ENCODE assay signal across 7 cellular contexts in genomic region chr11:47249378-47249715, GRCh38. TPM values are rescaled to one million over a fixed set of nuclear protein-coding genes. Genes with fewer than 3 reads are reported as not detected.
DNase-seq lines count a peak whose midpoint lies in the region; ATAC-seq and TF ChIP-seq lines count a peak whose summit lies in the region.

No MANE protein-coding gene starts in this region.

- ATAC-seq in activated T-helper 17 cell treated with anti-CD3 and anti-CD28 coated beads, Interleukin-2, amount 50 U/mL, for 72 hours (replicated peaks), result no peak
- no peak for ATAC-seq in stimulated activated memory B cell treated with anti-CD40 and anti-IgM and Interleukin-4, amounts not matched to agents 10 μg/mL and 1 μg/mL and 100 μg/mL, for 72 hours

- H3K9ac ChIP-seq in iPS-18a (ENCODE audit: low read length), result peak overlapping the region; percentile 81

- no peak for DNase-seq in HFFc6
- no peak for DNase-seq in DMS 273 (lab: John Stamatoyannopoulos, UW; ENCODE audit: unreplicated experiment)
- no peak for DNase-seq in NCI-H2196 (lab: John Stamatoyannopoulos, UW; ENCODE audit: unreplicated experiment)
- DNase-seq in NCI-H524 (lab: John Stamatoyannopoulos, UW), result no peak

- TF ChIP-seq CTCF in HFFc6 (IDR thresholded peaks at IDR 0.05), result no peak

- no peaks in the 10 kb centered on the region for H3K27me3 Mint-ChIP-seq in HFFc6 (ENCODE audit: insufficient read depth)
- no peaks in the 10 kb centered on the region for H3K27me3 Mint-ChIP-seq in activated T-helper 17 cell treated with anti-CD3 and anti-CD28 coated beads, Interleukin-2, amount 50 U/mL, for 72 hours
- no peaks in the 10 kb centered on the region for H3K27me3 Mint-ChIP-seq in stimulated activated memory B cell treated with anti-CD40 and anti-IgM and Interleukin-4, amounts not matched to agents 10 μg/mL and 1 μg/mL and 100 μg/mL, for 72 hours

- H3K27me3 ChIP-seq in iPS-18a (ENCODE audit: control insufficient read depth, insufficient read depth, low read length), result no peaks in the 10 kb centered on the region

- H3K9me3 ChIP-seq in iPS-18a (ENCODE audit: control insufficient read depth, low read depth, low read length), result no peaks in the 10 kb centered on the region

- peak overlapping the region; percentile 94 for H3K27ac Mint-ChIP-seq in HFFc6
- peak overlapping the region; percentile 98 for H3K27ac Mint-ChIP-seq in activated T-helper 17 cell treated with anti-CD3 and anti-CD28 coated beads, Interleukin-2, amount 50 U/mL, for 72 hours
- H3K27ac Mint-ChIP-seq in stimulated activated memory B cell treated with anti-CD40 and anti-IgM and Interleukin-4, amounts not matched to agents 10 μg/mL and 1 μg/mL and 100 μg/mL, for 72 hours, result peak overlapping the region; percentile 95

- no peaks in the 10 kb centered on the region for H3K36me3 Mint-ChIP-seq in HFFc6 (ENCODE audit: low read depth)
- peaks cover 29% of the 10 kb centered on the region for H3K36me3 Mint-ChIP-seq in activated T-helper 17 cell treated with anti-CD3 and anti-CD28 coated beads, Interleukin-2, amount 50 U/mL, for 72 hours (ENCODE audit: low read depth)
- H3K36me3 Mint-ChIP-seq in stimulated activated memory B cell treated with anti-CD40 and anti-IgM and Interleukin-4, amounts not matched to agents 10 μg/mL and 1 μg/mL and 100 μg/mL, for 72 hours, result peaks cover 7% of the 10 kb centered on the region

- no peaks in the 10 kb centered on the region for H3K9me3 Mint-ChIP-seq in HFFc6
- H3K9me3 Mint-ChIP-seq in activated T-helper 17 cell treated with anti-CD3 and anti-CD28 coated beads, Interleukin-2, amount 50 U/mL, for 72 hours, result no peaks in the 10 kb centered on the region
- no peaks in the 10 kb centered on the region for H3K9me3 Mint-ChIP-seq in stimulated activated memory B cell treated with anti-CD40 and anti-IgM and Interleukin-4, amounts not matched to agents 10 μg/mL and 1 μg/mL and 100 μg/mL, for 72 hours

- H3K27ac ChIP-seq in iPS-18a (ENCODE audit: low read length), result peak overlapping the region; percentile 98

- peaks cover 4% of the 10 kb centered on the region for H3K4me1 ChIP-seq in iPS-18a (ENCODE audit: control insufficient read depth, low read depth, low read length)

- peak overlapping the region; percentile 91 for H3K4me3 ChIP-seq in iPS-18a (ENCODE audit: low read length)

- H3K4me1 Mint-ChIP-seq in HFFc6 (ENCODE audit: low read depth), result peaks cover 19% of the 10 kb centered on the region
- H3K4me1 Mint-ChIP-seq in activated T-helper 17 cell treated with anti-CD3 and anti-CD28 coated beads, Interleukin-2, amount 50 U/mL, for 72 hours, result no peaks in the 10 kb centered on the region
- peaks cover 8% of the 10 kb centered on the region for H3K4me1 Mint-ChIP-seq in stimulated activated memory B cell treated with anti-CD40 and anti-IgM and Interleukin-4, amounts not matched to agents 10 μg/mL and 1 μg/mL and 100 μg/mL, for 72 hours

- peak overlapping the region; percentile 96 for H3K4me3 Mint-ChIP-seq in HFFc6
- peak overlapping the region; percentile 98 for H3K4me3 Mint-ChIP-seq in activated T-helper 17 cell treated with anti-CD3 and anti-CD28 coated beads, Interleukin-2, amount 50 U/mL, for 72 hours
- peak overlapping the region; percentile 95 for H3K4me3 Mint-ChIP-seq in stimulated activated memory B cell treated with anti-CD40 and anti-IgM and Interleukin-4, amounts not matched to agents 10 μg/mL and 1 μg/mL and 100 μg/mL, for 72 hours

- H3K36me3 ChIP-seq in iPS-18a (ENCODE audit: control insufficient read depth, low read depth, low read length), result peaks cover 13% of the 10 kb centered on the region

RNA-seq across cellular contexts. Expression of gene ACP2, which starts 0.7 kb away (rescaled TPM):
- 10 to 100 TPM; 33.4 to 37.4 (median 36.1) TPM for total RNA-seq in HFFc6 (2021; fragmentation: NEBNext Ultra II Directional; extraction: Animal tissue kit (Norgen Biotek cat#: 25700))
- total RNA-seq in activated T-helper 17 cell treated with anti-CD3 and anti-CD28 coated beads, Interleukin-2, amount 50 U/mL, for 72 hours, result 10 to 100 TPM; 11.1 to 14.8 TPM

RNA-seq across cellular contexts. Expression of gene NR1H3, which starts 8.4 kb away (rescaled TPM):
- total RNA-seq in HFFc6 (2021; fragmentation: NEBNext Ultra II Directional; extraction: Animal tissue kit (Norgen Biotek cat#: 25700)), result 10 to 100 TPM in 2 of 6 experiments, 1 to 10 TPM in 4; 5.4 to 11.2 (median 9.2) TPM
- total RNA-seq in activated T-helper 17 cell treated with anti-CD3 and anti-CD28 coated beads, Interleukin-2, amount 50 U/mL, for 72 hours, result 10 to 100 TPM in 1 of 2 donors, 1 to 10 TPM in 1; 7.5 to 12.4 TPM

RNA-seq across cellular contexts. Expression of gene MADD, which starts 20.6 kb away (rescaled TPM):
- 10 to 100 TPM; 22.4 to 30.5 (median 25.2) TPM for total RNA-seq in HFFc6 (2021; fragmentation: NEBNext Ultra II Directional; extraction: Animal tissue kit (Norgen Biotek cat#: 25700))
- total RNA-seq in activated T-helper 17 cell treated with anti-CD3 and anti-CD28 coated beads, Interleukin-2, amount 50 U/mL, for 72 hours, result 100 to 1,000 TPM in 1 of 2 donors, 10 to 100 TPM in 1; 60.1 to 112 TPM

RNA-seq across cellular contexts. Expression of gene DDB2, which starts 34.6 kb away (rescaled TPM):
- 10 to 100 TPM; 23.6 to 38.7 (median 33.7) TPM for total RNA-seq in HFFc6 (2021; fragmentation: NEBNext Ultra II Directional; extraction: Animal tissue kit (Norgen Biotek cat#: 25700))
- total RNA-seq in activated T-helper 17 cell treated with anti-CD3 and anti-CD28 coated beads, Interleukin-2, amount 50 U/mL, for 72 hours, result 100 to 1,000 TPM; 202 to 335 TPM
